ENCODE assay signal across 14 cellular contexts in the genomic region with DNA sequence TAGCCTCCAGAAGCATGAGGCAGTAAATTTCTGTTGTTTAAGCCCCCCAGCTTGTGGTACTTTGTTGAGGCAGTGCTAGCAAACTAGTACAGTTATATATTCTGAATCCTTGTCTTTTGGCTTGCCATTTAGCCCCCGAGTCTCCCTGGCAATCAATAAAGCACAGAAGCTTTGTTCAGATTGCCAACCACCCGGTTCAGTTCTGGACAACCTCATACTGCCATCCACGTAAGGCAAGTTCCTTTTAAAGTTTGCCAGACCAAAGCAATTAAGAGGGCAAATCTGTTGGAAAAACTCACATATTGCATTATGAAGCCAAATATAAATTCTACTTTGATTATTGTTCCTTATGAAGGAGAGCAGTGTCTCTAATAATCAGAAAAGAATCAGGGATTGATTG.
DNase-seq lines count a peak whose midpoint lies in the region; ATAC-seq and TF ChIP-seq lines count a peak whose summit lies in the region.
"Had no signal": no experiment of that assay in that cellular context is flagged by ENCODE, and none has a peak within 500 bp of the region (broad histone marks: within the 10 kb centered on the region; RNA-seq: fewer than 3 reads in every experiment).

No MANE protein-coding gene starts in this region.

- intact Hi-C loops in left ventricle myocardium inferior (cut with micrococcal nuclease): no loop called here
- intact Hi-C loops in heart right ventricle (cut with DNase I): loop anchor here in 6 of 10 donors (5.0 kb wide), 3 partner anchors 68 to 118 kb away; a partner anchor contains a TSS
- intact Hi-C loops in left lung (cut with DNase I): no loop called here

- H3K27ac ChIP-seq in left ventricle myocardium inferior (replicated peaks): peak overlapping the region; percentile 31
- H3K27ac ChIP-seq in heart right ventricle: peak overlapping the region in 1 of 10 donors; percentile 11
- peak overlapping the region; percentile 79 for H3K27ac ChIP-seq in muscle layer of colon (ENCODE audit: low read depth, low read length)
- peak overlapping the region; percentile 78 for H3K27ac ChIP-seq in stomach smooth muscle (ENCODE audit: low read length)
- H3K27ac ChIP-seq in left lung: peak overlapping the region in 1 of 2 donors; percentile 21

- H3K4me1 ChIP-seq in left ventricle myocardium inferior: peaks cover 24% of the 10 kb centered on the region
- peaks cover 0 to 32% (median 19%) of the 10 kb centered on the region in 9 donors for H3K4me1 ChIP-seq in heart right ventricle
- H3K4me1 ChIP-seq in muscle layer of colon (ENCODE audit: insufficient read depth, low read length): peaks cover 66% of the 10 kb centered on the region
- peaks cover 31% of the 10 kb centered on the region for H3K4me1 ChIP-seq in stomach smooth muscle (ENCODE audit: control insufficient read depth, insufficient read depth, low read length)
- H3K4me1 ChIP-seq in left lung: peaks cover 0 to 2% of the 10 kb centered on the region in 2 donors

- peaks cover 13% of the 10 kb centered on the region for H3K27me3 ChIP-seq in left ventricle myocardium inferior (ENCODE audit: low read depth)
- peaks cover 0 to 8% (median 0%) of the 10 kb centered on the region in 7 donors for H3K27me3 ChIP-seq in heart right ventricle
- no peaks in the 10 kb centered on the region for H3K27me3 ChIP-seq in muscle layer of colon (ENCODE audit: control insufficient read depth in 1 of 2, insufficient read depth in 2 of 2, low read length in 2 of 2)
- no peaks in the 10 kb centered on the region for H3K27me3 ChIP-seq in stomach smooth muscle (ENCODE audit: control insufficient read depth in 1 of 2, insufficient read depth in 2 of 2, low read length in 2 of 2)
- H3K27me3 ChIP-seq in left lung: no peaks in the 10 kb centered on the region
- no peaks in the 10 kb centered on the region for H3K27me3 ChIP-seq in H7 (ENCODE audit: control insufficient read depth, insufficient read depth, low read length)

- ATAC-seq in heart right ventricle (no peak), GM21360 (IDR thresholded peaks at IDR 0.05; ENCODE audit: unreplicated experiment) (no peak), left lung (no peak), GM21717 (IDR thresholded peaks at IDR 0.05; ENCODE audit: unreplicated experiment) (no peak)

- H3K9ac ChIP-seq in muscle layer of colon (ENCODE audit: low read length): no peak overlapping the region
- peak overlapping the region in 1 of 2 donors; percentile 2 for H3K9ac ChIP-seq in stomach smooth muscle (ENCODE audit: low read length in 2 of 2)

- TF ChIP-seq CTCF in left ventricle myocardium inferior (IDR thresholded peaks at IDR 0.05; ENCODE audit: borderline replicate concordance) (no peak), heart right ventricle (IDR thresholded peaks at IDR 0.05) (no peak), left lung (IDR thresholded peaks at IDR 0.05) (no peak)

- DNase-seq in left ventricle myocardium inferior (no peak), heart right ventricle (no peak), left lung (no peak), H7 (no peak)
- DNase-seq: C1 segment of cervical spinal cord, Karpas-422, NCI-H187 treated with DMSO at 0.1 percent for 48 hours, NCI-H2171, NCI-H510A treated with DMSO at 0.1 percent for 48 hours, SHP77 treated with DMSO at 0.1 percent for 48 hours had no signal

- H3K36me3 ChIP-seq in left ventricle myocardium inferior (no peaks in the 10 kb centered on the region), heart right ventricle (no peaks in the 10 kb centered on the region), muscle layer of colon (ENCODE audit: insufficient read depth, low read length) (no peaks in the 10 kb centered on the region), stomach smooth muscle (ENCODE audit: control insufficient read depth in 2 of 2, insufficient read depth in 2 of 2, low read length in 2 of 2) (no peaks in the 10 kb centered on the region), left lung (no peaks in the 10 kb centered on the region), H7 (replicated peaks; ENCODE audit: control insufficient read depth, insufficient read depth, low read length) (no peaks in the 10 kb centered on the region)

- H3K4me3 ChIP-seq in left ventricle myocardium inferior (no peak overlapping the region), heart right ventricle (no peak overlapping the region), muscle layer of colon (ENCODE audit: low read depth in 1 of 2, low read length in 2 of 2) (no peak overlapping the region), stomach smooth muscle (ENCODE audit: low read length in 2 of 2) (peak overlapping the region; percentile 10 to 44), left lung (no peak overlapping the region), H7 (ENCODE audit: insufficient read depth, low read depth, low read length) (no peak overlapping the region)

- WGBS in heart right ventricle, 2 donors: 74 to 75% methylated on average over 3 of the region's 3 CpGs

- H3K9me3 ChIP-seq in left ventricle myocardium inferior (replicated peaks) (peaks cover 4% of the 10 kb centered on the region), heart right ventricle (peaks cover 0 to 6% (median 0%) of the 10 kb centered on the region in 11 donors), muscle layer of colon (ENCODE audit: low read length) (no peaks in the 10 kb centered on the region), stomach smooth muscle (ENCODE audit: control insufficient read depth in 2 of 2, low read length in 2 of 2) (no peaks in the 10 kb centered on the region), left lung (no peaks in the 10 kb centered on the region)

Comparison
In these comparisons a context has a peak if more than half of its experiments do, and no peak if none do; other contexts are left out.
1. intact Hi-C loops: an anchor here in heart right ventricle (5.0 kb wide); none called in left ventricle myocardium inferior and left lung.
2. H3K4me3 ChIP-seq: peak in stomach smooth muscle (2 of 2); none in left ventricle myocardium inferior (single experiment), heart right ventricle (0 of 10), muscle layer of colon (0 of 2), left lung (0 of 2) and H7 (single experiment).